In genomic region chr20:64101731-64102621, GRCh38 we compare ENCODE assay signal across 1 cellular context.
A peak's percentile ranks its signal among the peaks of the same experiment; 100 is the strongest.
TF ChIP-seq lines count a peak whose summit lies in the region.

No MANE protein-coding gene starts in this region.

TF ChIP-seq in HepG2, 621 proteins besides CTCF, POLR2A, EP300 and RAD21 (continued from another document and continues in another):
- TF ChIP-seq, protein P1, sequence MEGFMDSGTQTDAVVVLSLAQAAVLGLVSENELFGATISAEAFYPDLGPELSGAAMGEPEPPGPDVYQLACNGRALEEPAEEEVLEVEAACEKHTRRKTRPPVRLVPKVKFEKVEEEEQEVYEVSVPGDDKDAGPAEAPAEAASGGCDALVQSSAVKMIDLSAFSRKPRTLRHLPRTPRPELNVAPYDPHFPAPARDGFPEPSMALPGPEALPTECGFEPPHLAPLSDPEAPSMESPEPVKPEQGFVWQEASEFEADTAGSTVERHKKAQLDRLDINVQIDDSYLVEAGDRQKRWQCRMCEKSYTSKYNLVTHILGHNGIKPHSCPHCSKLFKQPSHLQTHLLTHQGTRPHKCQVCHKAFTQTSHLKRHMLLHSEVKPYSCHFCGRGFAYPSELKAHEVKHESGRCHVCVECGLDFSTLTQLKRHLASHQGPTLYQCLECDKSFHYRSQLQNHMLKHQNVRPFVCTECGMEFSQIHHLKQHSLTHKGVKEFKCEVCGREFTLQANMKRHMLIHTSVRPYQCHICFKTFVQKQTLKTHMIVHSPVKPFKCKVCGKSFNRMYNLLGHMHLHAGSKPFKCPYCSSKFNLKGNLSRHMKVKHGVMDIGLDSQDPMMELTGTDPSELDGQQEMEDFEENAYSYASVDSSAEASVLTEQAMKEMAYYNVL (CRISPR knock-in tag; IDR thresholded peaks at IDR 0.05; ENCODE audit: borderline replicate concordance) = no peak
- TF ChIP-seq ZMYM4 (CRISPR knock-in tag; IDR thresholded peaks at IDR 0.05) (no peak), ZNF687 (CRISPR knock-in tag; IDR thresholded peaks at IDR 0.05) (peak; percentile 61), ZNF446 (CRISPR knock-in tag; IDR thresholded peaks at IDR 0.05) (no peak), ZNF552 (CRISPR knock-in tag; IDR thresholded peaks at IDR 0.05; ENCODE audit: borderline replicate concordance) (no peak), SSRP1 (CRISPR knock-in tag; IDR thresholded peaks at IDR 0.05) (no peak), KLF16 (CRISPR knock-in tag; IDR thresholded peaks at IDR 0.05) (no peak; a peak in 1 of 4 replicates), NPAS2 (CRISPR knock-in tag; IDR thresholded peaks at IDR 0.05; ENCODE audit: borderline replicate concordance) (no peak), ZNF639 (CRISPR knock-in tag; conservative IDR thresholded peaks at IDR 0.05) (no peak), ZFP90 (CRISPR knock-in tag; IDR thresholded peaks at IDR 0.05; ENCODE audit: borderline replicate concordance) (no peak), ZNF761 (CRISPR knock-in tag; conservative IDR thresholded peaks at IDR 0.05) (0 out of 2 replicates have a peak, but pooled peaks have one; percentile 38), ZNF282 (IDR thresholded peaks at IDR 0.05; ENCODE audit: partially characterized antibody) (no peak), ATF1 (CRISPR knock-in tag; IDR thresholded peaks at IDR 0.05) (no peak), BRD4 (CRISPR knock-in tag; IDR thresholded peaks at IDR 0.05) (no peak), YY1 (IDR thresholded peaks at IDR 0.05; ENCODE audit: insufficient read depth, insufficient replicate concordance, low read depth, low read length) (peak; percentile 60), ZNF720 (CRISPR knock-in tag; IDR thresholded peaks at IDR 0.05) (no peak), MBNL3 (CRISPR knock-in tag; conservative IDR thresholded peaks at IDR 0.05) (no peak), SIX1 (CRISPR knock-in tag; IDR thresholded peaks at IDR 0.05; ENCODE audit: borderline replicate concordance) (no peak), RFXANK (CRISPR knock-in tag; IDR thresholded peaks at IDR 0.05) (no peak), NFE2 (CRISPR knock-in tag; IDR thresholded peaks at IDR 0.05) (no peak), MXI1 (IDR thresholded peaks at IDR 0.05; ENCODE audit: borderline replicate concordance, low read depth, low read length) (no peak), MAFK (conservative IDR thresholded peaks at IDR 0.05 in 1 of 2, IDR thresholded peaks at IDR 0.05 in 1 of 2; ENCODE audit: low read length in 2 of 2) (no peak), ZNF749 (CRISPR knock-in tag; IDR thresholded peaks at IDR 0.05; ENCODE audit: borderline replicate concordance) (no peak), ARHGAP35 (CRISPR knock-in tag; IDR thresholded peaks at IDR 0.05; ENCODE audit: borderline replicate concordance) (no peak), ZNF780A (CRISPR knock-in tag; IDR thresholded peaks at IDR 0.05) (no peak), ZNF557 (CRISPR knock-in tag; IDR thresholded peaks at IDR 0.05) (no peak), AKNA (CRISPR knock-in tag; IDR thresholded peaks at IDR 0.05; ENCODE audit: borderline replicate concordance) (no peak), AGO2 (optimal IDR thresholded peaks at IDR 0.05; ENCODE audit: low read depth, low read length) (no peak), THAP8 (CRISPR knock-in tag; IDR thresholded peaks at IDR 0.05; ENCODE audit: borderline replicate concordance) (no peak), RCOR2 (CRISPR knock-in tag; IDR thresholded peaks at IDR 0.05) (no peak), ZNF564 (CRISPR knock-in tag; IDR thresholded peaks at IDR 0.05) (no peak)
- TF ChIP-seq, protein P2, sequence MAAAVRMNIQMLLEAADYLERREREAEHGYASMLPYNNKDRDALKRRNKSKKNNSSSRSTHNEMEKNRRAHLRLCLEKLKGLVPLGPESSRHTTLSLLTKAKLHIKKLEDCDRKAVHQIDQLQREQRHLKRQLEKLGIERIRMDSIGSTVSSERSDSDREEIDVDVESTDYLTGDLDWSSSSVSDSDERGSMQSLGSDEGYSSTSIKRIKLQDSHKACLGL (CRISPR knock-in tag; IDR thresholded peaks at IDR 0.05) = 0 out of 2 replicates have a peak, but pooled peaks have one; percentile 15
- TF ChIP-seq, protein P3, sequence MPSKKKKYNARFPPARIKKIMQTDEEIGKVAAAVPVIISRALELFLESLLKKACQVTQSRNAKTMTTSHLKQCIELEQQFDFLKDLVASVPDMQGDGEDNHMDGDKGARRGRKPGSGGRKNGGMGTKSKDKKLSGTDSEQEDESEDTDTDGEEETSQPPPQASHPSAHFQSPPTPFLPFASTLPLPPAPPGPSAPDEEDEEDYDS (CRISPR knock-in tag; IDR thresholded peaks at IDR 0.05) = no peak
- TF ChIP-seq, protein P4, sequence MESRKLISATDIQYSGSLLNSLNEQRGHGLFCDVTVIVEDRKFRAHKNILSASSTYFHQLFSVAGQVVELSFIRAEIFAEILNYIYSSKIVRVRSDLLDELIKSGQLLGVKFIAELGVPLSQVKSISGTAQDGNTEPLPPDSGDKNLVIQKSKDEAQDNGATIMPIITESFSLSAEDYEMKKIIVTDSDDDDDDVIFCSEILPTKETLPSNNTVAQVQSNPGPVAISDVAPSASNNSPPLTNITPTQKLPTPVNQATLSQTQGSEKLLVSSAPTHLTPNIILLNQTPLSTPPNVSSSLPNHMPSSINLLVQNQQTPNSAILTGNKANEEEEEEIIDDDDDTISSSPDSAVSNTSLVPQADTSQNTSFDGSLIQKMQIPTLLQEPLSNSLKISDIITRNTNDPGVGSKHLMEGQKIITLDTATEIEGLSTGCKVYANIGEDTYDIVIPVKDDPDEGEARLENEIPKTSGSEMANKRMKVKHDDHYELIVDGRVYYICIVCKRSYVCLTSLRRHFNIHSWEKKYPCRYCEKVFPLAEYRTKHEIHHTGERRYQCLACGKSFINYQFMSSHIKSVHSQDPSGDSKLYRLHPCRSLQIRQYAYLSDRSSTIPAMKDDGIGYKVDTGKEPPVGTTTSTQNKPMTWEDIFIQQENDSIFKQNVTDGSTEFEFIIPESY (CRISPR knock-in tag; IDR thresholded peaks at IDR 0.05) = 0 out of 2 replicates have a peak, but pooled peaks have one; percentile 31
- TF ChIP-seq, protein P5, sequence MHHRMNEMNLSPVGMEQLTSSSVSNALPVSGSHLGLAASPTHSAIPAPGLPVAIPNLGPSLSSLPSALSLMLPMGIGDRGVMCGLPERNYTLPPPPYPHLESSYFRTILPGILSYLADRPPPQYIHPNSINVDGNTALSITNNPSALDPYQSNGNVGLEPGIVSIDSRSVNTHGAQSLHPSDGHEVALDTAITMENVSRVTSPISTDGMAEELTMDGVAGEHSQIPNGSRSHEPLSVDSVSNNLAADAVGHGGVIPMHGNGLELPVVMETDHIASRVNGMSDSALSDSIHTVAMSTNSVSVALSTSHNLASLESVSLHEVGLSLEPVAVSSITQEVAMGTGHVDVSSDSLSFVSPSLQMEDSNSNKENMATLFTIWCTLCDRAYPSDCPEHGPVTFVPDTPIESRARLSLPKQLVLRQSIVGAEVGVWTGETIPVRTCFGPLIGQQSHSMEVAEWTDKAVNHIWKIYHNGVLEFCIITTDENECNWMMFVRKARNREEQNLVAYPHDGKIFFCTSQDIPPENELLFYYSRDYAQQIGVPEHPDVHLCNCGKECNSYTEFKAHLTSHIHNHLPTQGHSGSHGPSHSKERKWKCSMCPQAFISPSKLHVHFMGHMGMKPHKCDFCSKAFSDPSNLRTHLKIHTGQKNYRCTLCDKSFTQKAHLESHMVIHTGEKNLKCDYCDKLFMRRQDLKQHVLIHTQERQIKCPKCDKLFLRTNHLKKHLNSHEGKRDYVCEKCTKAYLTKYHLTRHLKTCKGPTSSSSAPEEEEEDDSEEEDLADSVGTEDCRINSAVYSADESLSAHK (CRISPR knock-in tag; IDR thresholded peaks at IDR 0.05; ENCODE audit: borderline replicate concordance) = no peak
